ENCODE assay signal across 14 cellular contexts in the genomic region with DNA sequence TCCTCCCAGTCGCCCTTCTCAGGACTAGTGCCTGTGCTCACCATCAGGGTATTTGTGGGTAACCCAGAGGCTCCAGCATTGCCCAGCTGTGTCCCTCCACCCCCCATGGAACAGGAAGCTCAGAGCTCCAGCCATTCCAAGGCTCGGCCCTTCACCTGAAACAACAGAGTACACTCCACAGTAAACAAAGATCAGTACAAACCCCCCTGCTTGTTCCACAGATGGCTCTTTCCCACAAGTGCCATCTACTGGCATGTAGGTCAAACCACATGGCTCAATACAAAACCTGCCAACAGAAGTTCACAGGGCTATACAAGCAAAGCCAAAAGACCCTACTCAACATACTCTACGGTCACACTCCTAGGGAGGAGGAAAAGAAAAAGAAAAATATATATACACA.
DNase-seq lines count a peak whose midpoint lies in the region; ATAC-seq, FAIRE-seq and TF ChIP-seq lines count a peak whose summit lies in the region.
"Had no signal": no experiment of that assay in that cellular context is flagged by ENCODE, and none has a peak within 500 bp of the region (broad histone marks: within the 10 kb centered on the region; RNA-seq: fewer than 3 reads in every experiment).

No MANE protein-coding gene starts in this region.

- no peak overlapping the region for H3K4me3 ChIP-seq in MM.1S (ENCODE audit: low read length)
- H3K4me3 ChIP-seq in PC-3 (ENCODE audit: low read length): no peak overlapping the region
- H3K4me3 ChIP-seq: SJCRH30, smooth muscle cell had no signal

- POLR2A ChIA-PET in PC-3 (lab: Charles Lee; ENCODE audit: unreplicated experiment): no interaction called here

- DNase-seq in DMS53 treated with DMSO at 0.1 percent for 48 hours (lab: John Stamatoyannopoulos, UW; ENCODE audit: unreplicated experiment) (peak; percentile 65), MM.1S (peak; percentile 45), PC-3 (peak; percentile 56), iPS DF 4.7 (ENCODE audit: extremely low read depth, low spot score) (peak; percentile 9), GM19239 (ENCODE audit: insufficient read length, low spot score) (no peak)
- DNase-seq in activated CD4-positive, CD25-positive, alpha-beta regulatory T cell treated with anti-CD3 and anti-CD28 coated beads, Interleukin-2, amount 50 U/mL, for 72 hours: no peak
- DNase-seq in activated CD4-positive, alpha-beta T cell treated with anti-CD3 and anti-CD28 coated beads, Interleukin-2, amount 50 U/mL, for 48 hours: no peak
- DNase-seq: activated naive CD8-positive, alpha-beta T cell treated with anti-CD3 and anti-CD28 coated beads, Interleukin-2, amount 10 ng/mL, durations not matched to agents 7 days and 5 days; CD4-positive, alpha-beta T cell; hypothalamus had no signal

- peak; percentile 46; the same call in 1 of the 2 replicates for ATAC-seq in PC-3
- no peak for ATAC-seq in HG02610 (IDR thresholded peaks at IDR 0.05; ENCODE audit: unreplicated experiment)
- ATAC-seq: activated CD4-positive, CD25-positive, alpha-beta regulatory T cell treated with anti-CD3 and anti-CD28 coated beads, Interleukin-2, amount 50 U/mL, for 24 hours had no signal

- H3K9me2 ChIP-seq in MM.1S (replicated peaks; ENCODE audit: insufficient read depth, low read length): no peaks in the 10 kb centered on the region
- no peaks in the 10 kb centered on the region for H3K9me2 ChIP-seq in PC-3 (replicated peaks; ENCODE audit: low read length)

- TF ChIP-seq CTCF in MM.1S (IDR thresholded peaks at IDR 0.05; ENCODE audit: low read length): peak; percentile 50
- TF ChIP-seq CTCF in PC-3 (conservative IDR thresholded peaks at IDR 0.05; ENCODE audit: low read depth, low read length): peak; percentile 66

- H3K9ac ChIP-seq in MM.1S (ENCODE audit: low read length): no peak overlapping the region
- H3K9ac ChIP-seq in PC-3 (ENCODE audit: low read length): no peak overlapping the region

- no peaks in the 10 kb centered on the region for H3K9me3 ChIP-seq in MM.1S (replicated peaks; ENCODE audit: insufficient read depth, low read length)
- no peaks in the 10 kb centered on the region for H3K9me3 ChIP-seq in PC-3 (ENCODE audit: low read length)
- H3K9me3 ChIP-seq: SJCRH30 had no signal

- H3K27me3 ChIP-seq in MM.1S (replicated peaks; ENCODE audit: insufficient read depth, low read length): no peaks in the 10 kb centered on the region
- no peaks in the 10 kb centered on the region for H3K27me3 ChIP-seq in PC-3 (ENCODE audit: low read length)
- H3K27me3 ChIP-seq: SJCRH30 had no signal

- H3K4me2 ChIP-seq in MM.1S (ENCODE audit: low read depth, low read length) (peak overlapping the region; percentile 16; the same call in 1 of the 2 replicates), PC-3 (ENCODE audit: low read length) (0 out of 2 replicates have a peak overlapping the region, but pooled peaks have one; percentile 3)
- H3K4me2 ChIP-seq: smooth muscle cell had no signal

- CTCF ChIA-PET in PC-3 (lab: Charles Lee): interaction anchor here (0.7 kb wide), 2 partner anchors 333 to 1143 kb away, joined by 3 to 4 read pairs; no protein-coding TSS in a partner anchor

- H2AFZ ChIP-seq in MM.1S (ENCODE audit: low read length) (peak overlapping the region; percentile 20; the same call in 1 of the 2 replicates), PC-3 (ENCODE audit: low read length) (peak overlapping the region; percentile 48)

- no TSS peak for BruUV-seq in PC-3 (replicated peaks; lab: Mats Ljungman, UMichigan)

- H3K79me2 ChIP-seq in MM.1S (ENCODE audit: low read length) (no peaks in the 10 kb centered on the region), PC-3 (ENCODE audit: low read length) (no peaks in the 10 kb centered on the region)

- intact Hi-C loops in PC-3 (cut with micrococcal nuclease): no loop called here

- H3K4me1 ChIP-seq in MM.1S (ENCODE audit: low read length) (no peaks in the 10 kb centered on the region), PC-3 (ENCODE audit: insufficient read depth, low read length) (peaks cover 7% of the 10 kb centered on the region; the same call in 1 of the 2 replicates)
- H3K4me1 ChIP-seq: SJCRH30 had no signal

- no peaks in the 10 kb centered on the region for H3F3A ChIP-seq in MM.1S (ENCODE audit: insufficient read depth, low read length)
- no peaks in the 10 kb centered on the region for H3F3A ChIP-seq in PC-3 (ENCODE audit: low read length, unreplicated experiment)

- H3K27ac ChIP-seq in MM.1S (ENCODE audit: low read length): no peak overlapping the region
- H3K27ac ChIP-seq in PC-3 (ENCODE audit: low read length): no peak overlapping the region
- H3K27ac ChIP-seq: SJCRH30 had no signal

- no peak for FAIRE-seq in GM19239 (lab: Jason Lieb, UNC)

- H3K36me3 ChIP-seq in MM.1S (replicated peaks; ENCODE audit: insufficient read depth, low read length) (no peaks in the 10 kb centered on the region), PC-3 (ENCODE audit: low read depth, low read length) (no peaks in the 10 kb centered on the region)
- H3K36me3 ChIP-seq: SJCRH30 had no signal

- H4K20me1 ChIP-seq in MM.1S (ENCODE audit: insufficient read depth, low read length) (no peaks in the 10 kb centered on the region), PC-3 (ENCODE audit: low read length) (no peaks in the 10 kb centered on the region)

Comparison
In these comparisons a context has a peak if more than half of its experiments do, and no peak if none do; other contexts are left out.
1. DNase-seq: peak in DMS53 treated with DMSO at 0.1 percent for 48 hours (single experiment), MM.1S (single experiment), PC-3 (single experiment) and iPS DF 4.7 (single experiment); none in GM19239 (single experiment), activated CD4-positive, CD25-positive, alpha-beta regulatory T cell treated with anti-CD3 and anti-CD28 coated beads, Interleukin-2, amount 50 U/mL, for 72 hours (single experiment) and activated CD4-positive, alpha-beta T cell treated with anti-CD3 and anti-CD28 coated beads, Interleukin-2, amount 50 U/mL, for 48 hours (0 of 2).